1 cellular context compared by ENCODE assay signal in the genomic region with DNA sequence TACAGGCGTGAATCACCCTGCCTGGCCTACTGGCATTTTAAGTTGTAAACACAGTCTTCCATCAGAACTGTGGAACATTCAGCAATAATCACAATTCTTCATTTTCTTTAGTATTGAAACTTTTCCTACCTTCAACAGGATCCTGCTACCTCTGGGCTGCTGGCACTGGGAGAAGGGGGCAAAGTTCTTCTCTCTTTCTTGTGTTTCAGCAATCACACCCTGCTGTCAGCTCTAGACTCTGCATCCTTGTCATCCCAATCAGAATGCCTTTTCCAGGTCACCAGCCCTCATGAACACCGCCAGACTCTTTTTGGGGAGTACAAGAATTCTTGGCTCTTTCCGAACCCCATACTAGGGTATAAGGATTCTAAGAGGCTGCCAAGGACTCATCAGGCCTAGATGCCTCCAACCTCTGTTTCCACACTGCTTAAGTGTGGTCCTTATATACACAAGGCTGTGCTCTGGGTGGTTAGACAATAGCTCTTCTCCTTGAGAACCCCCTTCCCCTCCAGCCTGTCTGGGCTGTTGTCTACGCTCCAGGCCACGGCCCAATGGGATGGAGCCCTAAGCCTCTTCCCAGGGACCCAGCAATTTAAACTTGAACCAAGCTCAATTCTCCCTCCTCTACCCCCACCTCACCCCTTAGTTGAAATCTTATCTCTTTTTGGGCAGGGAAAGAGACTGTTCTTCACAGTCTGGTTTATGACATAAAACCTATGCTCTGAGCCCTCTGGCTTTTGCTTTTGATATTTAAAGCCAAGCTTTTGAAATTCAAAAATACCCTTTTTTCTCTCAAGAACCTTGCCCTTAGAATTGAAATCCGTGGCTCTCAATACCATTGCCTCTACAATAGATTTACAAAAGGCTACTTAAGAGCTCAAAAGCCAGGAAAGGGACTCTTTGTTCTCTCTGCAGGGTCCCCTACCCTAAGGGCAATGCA.
TF ChIP-seq lines count a peak whose summit lies in the region.

No MANE protein-coding gene starts in this region.

TF ChIP-seq in GM23338, 12 proteins besides CTCF, POLR2A, EP300 and RAD21 (continued from another document):
- TF ChIP-seq, protein P1, sequence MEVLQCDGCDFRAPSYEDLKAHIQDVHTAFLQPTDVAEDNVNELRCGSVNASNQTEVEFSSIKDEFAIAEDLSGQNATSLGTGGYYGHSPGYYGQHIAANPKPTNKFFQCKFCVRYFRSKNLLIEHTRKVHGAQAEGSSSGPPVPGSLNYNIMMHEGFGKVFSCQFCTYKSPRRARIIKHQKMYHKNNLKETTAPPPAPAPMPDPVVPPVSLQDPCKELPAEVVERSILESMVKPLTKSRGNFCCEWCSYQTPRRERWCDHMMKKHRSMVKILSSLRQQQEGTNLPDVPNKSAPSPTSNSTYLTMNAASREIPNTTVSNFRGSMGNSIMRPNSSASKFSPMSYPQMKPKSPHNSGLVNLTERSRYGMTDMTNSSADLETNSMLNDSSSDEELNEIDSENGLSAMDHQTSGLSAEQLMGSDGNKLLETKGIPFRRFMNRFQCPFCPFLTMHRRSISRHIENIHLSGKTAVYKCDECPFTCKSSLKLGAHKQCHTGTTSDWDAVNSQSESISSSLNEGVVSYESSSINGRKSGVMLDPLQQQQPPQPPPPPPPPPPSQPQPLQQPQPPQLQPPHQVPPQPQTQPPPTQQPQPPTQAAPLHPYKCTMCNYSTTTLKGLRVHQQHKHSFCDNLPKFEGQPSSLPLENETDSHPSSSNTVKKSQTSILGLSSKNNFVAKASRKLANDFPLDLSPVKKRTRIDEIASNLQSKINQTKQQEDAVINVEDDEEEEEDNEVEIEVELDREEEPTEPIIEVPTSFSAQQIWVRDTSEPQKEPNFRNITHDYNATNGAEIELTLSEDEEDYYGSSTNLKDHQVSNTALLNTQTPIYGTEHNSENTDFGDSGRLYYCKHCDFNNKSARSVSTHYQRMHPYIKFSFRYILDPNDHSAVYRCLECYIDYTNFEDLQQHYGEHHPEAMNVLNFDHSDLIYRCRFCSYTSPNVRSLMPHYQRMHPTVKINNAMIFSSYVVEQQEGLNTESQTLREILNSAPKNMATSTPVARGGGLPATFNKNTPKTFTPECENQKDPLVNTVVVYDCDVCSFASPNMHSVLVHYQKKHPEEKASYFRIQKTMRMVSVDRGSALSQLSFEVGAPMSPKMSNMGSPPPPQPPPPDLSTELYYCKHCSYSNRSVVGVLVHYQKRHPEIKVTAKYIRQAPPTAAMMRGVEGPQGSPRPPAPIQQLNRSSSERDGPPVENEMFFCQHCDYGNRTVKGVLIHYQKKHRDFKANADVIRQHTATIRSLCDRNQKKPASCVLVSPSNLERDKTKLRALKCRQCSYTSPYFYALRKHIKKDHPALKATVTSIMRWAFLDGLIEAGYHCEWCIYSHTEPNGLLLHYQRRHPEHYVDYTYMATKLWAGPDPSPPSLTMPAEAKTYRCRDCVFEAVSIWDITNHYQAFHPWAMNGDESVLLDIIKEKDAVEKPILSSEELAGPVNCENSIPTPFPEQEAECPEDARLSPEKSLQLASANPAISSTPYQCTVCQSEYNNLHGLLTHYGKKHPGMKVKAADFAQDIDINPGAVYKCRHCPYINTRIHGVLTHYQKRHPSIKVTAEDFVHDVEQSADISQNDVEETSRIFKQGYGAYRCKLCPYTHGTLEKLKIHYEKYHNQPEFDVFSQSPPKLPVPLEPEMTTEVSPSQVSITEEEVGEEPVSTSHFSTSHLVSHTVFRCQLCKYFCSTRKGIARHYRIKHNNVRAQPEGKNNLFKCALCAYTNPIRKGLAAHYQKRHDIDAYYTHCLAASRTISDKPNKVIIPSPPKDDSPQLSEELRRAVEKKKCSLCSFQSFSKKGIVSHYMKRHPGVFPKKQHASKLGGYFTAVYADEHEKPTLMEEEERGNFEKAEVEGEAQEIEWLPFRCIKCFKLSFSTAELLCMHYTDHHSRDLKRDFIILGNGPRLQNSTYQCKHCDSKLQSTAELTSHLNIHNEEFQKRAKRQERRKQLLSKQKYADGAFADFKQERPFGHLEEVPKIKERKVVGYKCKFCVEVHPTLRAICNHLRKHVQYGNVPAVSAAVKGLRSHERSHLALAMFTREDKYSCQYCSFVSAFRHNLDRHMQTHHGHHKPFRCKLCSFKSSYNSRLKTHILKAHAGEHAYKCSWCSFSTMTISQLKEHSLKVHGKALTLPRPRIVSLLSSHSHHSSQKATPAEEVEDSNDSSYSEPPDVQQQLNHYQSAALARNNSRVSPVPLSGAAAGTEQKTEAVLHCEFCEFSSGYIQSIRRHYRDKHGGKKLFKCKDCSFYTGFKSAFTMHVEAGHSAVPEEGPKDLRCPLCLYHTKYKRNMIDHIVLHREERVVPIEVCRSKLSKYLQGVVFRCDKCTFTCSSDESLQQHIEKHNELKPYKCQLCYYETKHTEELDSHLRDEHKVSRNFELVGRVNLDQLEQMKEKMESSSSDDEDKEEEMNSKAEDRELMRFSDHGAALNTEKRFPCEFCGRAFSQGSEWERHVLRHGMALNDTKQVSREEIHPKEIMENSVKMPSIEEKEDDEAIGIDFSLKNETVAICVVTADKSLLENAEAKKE (CRISPR knock-in tag; IDR thresholded peaks at IDR 0.05) = peak; percentile 16
- TF ChIP-seq ZNF331 (CRISPR knock-in tag; IDR thresholded peaks at IDR 0.05; ENCODE audit: low read depth) (no peak), NANOG (IDR thresholded peaks at IDR 0.05; ENCODE audit: borderline replicate concordance) (peak; percentile 99), POLR2AphosphoS5 (IDR thresholded peaks at IDR 0.05; ENCODE audit: low read depth) (0 out of 2 replicates have a peak, but pooled peaks have one; percentile 17), JUNB (IDR thresholded peaks at IDR 0.05; ENCODE audit: unreplicated experiment) (no peak)
